Comparison of ENCODE assay signal across 23 cellular contexts in the genomic region with DNA sequence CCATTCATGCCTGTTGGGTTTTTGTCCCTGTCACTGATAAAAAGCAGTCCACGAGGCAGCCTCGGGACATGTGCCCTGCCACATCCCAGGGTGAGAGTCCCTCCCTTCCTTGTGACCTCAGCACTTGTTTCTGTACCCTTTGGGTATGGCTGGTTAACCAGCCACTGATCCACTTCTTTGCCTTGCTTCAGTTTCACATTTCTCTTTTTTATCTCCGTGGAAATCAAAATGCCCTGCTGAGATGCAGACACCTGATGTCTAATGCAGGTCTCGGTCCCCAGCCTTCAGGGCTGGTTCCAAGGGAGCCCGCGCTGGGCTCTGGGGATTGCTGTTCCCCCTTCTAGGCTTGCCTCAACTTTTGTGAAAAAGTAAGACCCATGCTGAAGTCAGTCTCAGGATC.
DNase-seq lines count a peak whose midpoint lies in the region; ATAC-seq and TF ChIP-seq lines count a peak whose summit lies in the region.
"Had no signal": no experiment of that assay in that cellular context is flagged by ENCODE, and none has a peak within 500 bp of the region (broad histone marks: within the 10 kb centered on the region; RNA-seq: fewer than 3 reads in every experiment).

No MANE protein-coding gene starts in this region.

- no peak overlapping the region for H3K4me3 Mint-ChIP-seq in activated naive CD8-positive, alpha-beta T cell treated with anti-CD3 and anti-CD28 coated beads for 36 hours
- H3K4me3 Mint-ChIP-seq: CD14-positive monocyte; CD8-positive, alpha-beta memory T cell had no signal

- H3K4me2 ChIP-seq in neuronal stem cell (ENCODE audit: insufficient read depth, low read length, poor library complexity, severe bottlenecking) = no peak overlapping the region
- H3K4me2 ChIP-seq: PC-9 had no signal

- 61 to 66% (median 63%) methylated on average over 6 of the region's 6 CpGs for WGBS in heart left ventricle, 4 donors
- no CpG with 5 or more reads among the region's 6 CpGs for whole genome bisulfite sequencing in neuronal stem cell (ENCODE audit: extremely low coverage in 2 of 2, insufficient read length in 2 of 2, insufficient replicate concordance in 1 of 2), 2 donors

- no peak overlapping the region for H4K8ac ChIP-seq in neuronal stem cell (ENCODE audit: low read depth, low read length)

- no peak overlapping the region for H3K23ac ChIP-seq in neuronal stem cell (ENCODE audit: low read depth, low read length, poor library complexity)

- H3K27me3 Mint-ChIP-seq in activated naive CD8-positive, alpha-beta T cell treated with anti-CD3 and anti-CD28 coated beads for 36 hours = peaks cover 22% of the 10 kb centered on the region

- no peaks in the 10 kb centered on the region for H3K79me1 ChIP-seq in neuronal stem cell (ENCODE audit: low read depth, low read length)

- H3K4me3 ChIP-seq in heart left ventricle = no peak overlapping the region
- H3K4me3 ChIP-seq in neuronal stem cell (ENCODE audit: low read length in 2 of 2) = no peak overlapping the region
- H3K4me3 ChIP-seq: PC-9 had no signal

- H3K4me1 ChIP-seq in heart left ventricle (peaks cover 0 to 16% (median 0%) of the 10 kb centered on the region in 12 donors), neuronal stem cell (ENCODE audit: control insufficient read depth in 2 of 2, insufficient read depth in 1 of 2, low read depth in 1 of 2, low read length in 2 of 2) (peaks cover 3 to 4% of the 10 kb centered on the region in 2 donors)

- no peak overlapping the region for H2BK120ac ChIP-seq in neuronal stem cell (ENCODE audit: low read depth, low read length)

- H2AFZ ChIP-seq in neuronal stem cell (ENCODE audit: low read length) = peak overlapping the region; percentile 50
- H2AFZ ChIP-seq: PC-9 had no signal

- H3K4me1 Mint-ChIP-seq in activated naive CD8-positive, alpha-beta T cell treated with anti-CD3 and anti-CD28 coated beads for 36 hours = no peaks in the 10 kb centered on the region
- H3K4me1 Mint-ChIP-seq: CD14-positive monocyte; CD8-positive, alpha-beta memory T cell had no signal

- TF ChIP-seq POLR2A in heart left ventricle (IDR thresholded peaks at IDR 0.05) = no peak

- H3K27me3 ChIP-seq in heart left ventricle (peaks cover 0 to 4% (median 0%) of the 10 kb centered on the region in 9 donors), neuronal stem cell (ENCODE audit: control insufficient read depth in 3 of 3, insufficient read depth in 3 of 3, low read depth in 1 of 3, low read length in 3 of 3) (no peaks in the 10 kb centered on the region)
- H3K27me3 ChIP-seq: BE2C had no signal

- H3K27ac ChIP-seq in heart left ventricle (no peak overlapping the region), neuronal stem cell (replicated peaks; ENCODE audit: low read length) (no peak overlapping the region)
- H3K27ac ChIP-seq: PC-9 had no signal

- no peak overlapping the region for H3K9ac ChIP-seq in neuronal stem cell (ENCODE audit: low read depth, low read length, poor library complexity)

- H2BK12ac ChIP-seq in neuronal stem cell (ENCODE audit: low read length) = no peak overlapping the region

- no peak overlapping the region for H3K18ac ChIP-seq in neuronal stem cell (ENCODE audit: low read length)

- no peak overlapping the region for H2AK5ac ChIP-seq in neuronal stem cell (ENCODE audit: low read depth, low read length)

- H3K36me3 ChIP-seq in heart left ventricle (no peaks in the 10 kb centered on the region), neuronal stem cell (replicated peaks in 1 of 2; ENCODE audit: control insufficient read depth in 2 of 2, insufficient read depth in 2 of 2, low read length in 2 of 2) (no peaks in the 10 kb centered on the region)
- H3K36me3 ChIP-seq: BE2C had no signal

- ATAC-seq in left ventricle myocardium superior = peak; percentile 35
- ATAC-seq in heart left ventricle = no peak
- ATAC-seq: HCT116 had no signal

- H3K4ac ChIP-seq in neuronal stem cell (ENCODE audit: low read length) = no peak overlapping the region

- DNase-seq in left ventricle myocardium superior (no peak), heart left ventricle (no peak), left kidney (ENCODE audit: low read depth, low spot score) (peak; percentile 60), neuronal stem cell (ENCODE audit: low spot score) (no peak), NCI-H69 (lab: John Stamatoyannopoulos, UW) (no peak), activated gamma-delta T cell (lab: John Stamatoyannopoulos, UW) (no peak)
- DNase-seq in activated naive CD8-positive, alpha-beta T cell treated with anti-CD3 and anti-CD28 coated beads for 36 hours = no peak
- DNase-seq in stimulated activated CD8-positive, alpha-beta memory T cell treated with anti-CD3 and anti-CD28 coated beads, Interleukin-4, amount 100 ng/mL, for 48 hours = no peak
- DNase-seq: 8988T; ACHN; BE2C; CD8-positive, alpha-beta memory T cell; DMS 273 treated with DMSO at 0.1 percent for 48 hours; DMS79 treated with DMSO at 0.1 percent for 48 hours; GF-D8; GOT3; KBM-7; NCI-H2029; NCI-H446; NCI-H526; PC-9 had no signal

- intact Hi-C loops in left ventricle myocardium superior (cut with micrococcal nuclease) (no loop called here), heart left ventricle (cut with DNase I) (no loop called here)

- TF ChIP-seq CTCF in heart left ventricle (IDR thresholded peaks at IDR 0.05) = no peak

- H2BK5ac ChIP-seq in neuronal stem cell (ENCODE audit: low read length) = no peak overlapping the region

- H3K9me3 Mint-ChIP-seq in activated naive CD8-positive, alpha-beta T cell treated with anti-CD3 and anti-CD28 coated beads for 36 hours = peaks cover 2% of the 10 kb centered on the region

- H2BK15ac ChIP-seq in neuronal stem cell (ENCODE audit: low read length) = no peak overlapping the region

- H3K36me3 Mint-ChIP-seq in activated naive CD8-positive, alpha-beta T cell treated with anti-CD3 and anti-CD28 coated beads for 36 hours = no peaks in the 10 kb centered on the region
- H3K36me3 Mint-ChIP-seq: CD14-positive monocyte had no signal

- no peak overlapping the region for H3K14ac ChIP-seq in neuronal stem cell (ENCODE audit: low read length)

- H3K9me3 ChIP-seq in heart left ventricle = no peaks in the 10 kb centered on the region
- H3K9me3 ChIP-seq in neuronal stem cell (replicated peaks in 1 of 2; ENCODE audit: control insufficient read depth in 2 of 2, insufficient read depth in 1 of 2, low read depth in 1 of 2, low read length in 2 of 2) = no peaks in the 10 kb centered on the region
- H3K9me3 ChIP-seq: BE2C had no signal

- no peak overlapping the region for H4K91ac ChIP-seq in neuronal stem cell (ENCODE audit: low read depth, low read length, poor library complexity)

- no peak overlapping the region for H3K27ac Mint-ChIP-seq in activated naive CD8-positive, alpha-beta T cell treated with anti-CD3 and anti-CD28 coated beads for 36 hours
- H3K27ac Mint-ChIP-seq: CD14-positive monocyte; CD8-positive, alpha-beta memory T cell had no signal
